8 cellular contexts compared by ENCODE assay signal in genomic region chr4:156169011-156169410, GRCh38.
DNase-seq lines count a peak whose midpoint lies in the region; ATAC-seq, FAIRE-seq and TF ChIP-seq lines count a peak whose summit lies in the region.

No MANE protein-coding gene starts in this region.

- no peak overlapping the region for H3K4me3 ChIP-seq in bronchial epithelial cell (ENCODE audit: low read depth, low read length)
- no peak overlapping the region for H3K4me3 ChIP-seq in lower lobe of right lung
- no peak overlapping the region for H3K4me3 ChIP-seq in H7 (ENCODE audit: insufficient read depth, low read depth, low read length)

- H3K4me1 ChIP-seq in lower lobe of right lung: no peaks in the 10 kb centered on the region

- peaks cover 13% of the 10 kb centered on the region for H3K9me3 Mint-ChIP-seq in stimulated activated effector memory CD8-positive, alpha-beta T cell treated with anti-CD3 and anti-CD28 coated beads, Interleukin-12 subunit alpha, Interleukin-12 subunit beta, amount 100 ng/mL, for 72 hours

- H3K4me1 Mint-ChIP-seq in stimulated activated effector memory CD8-positive, alpha-beta T cell treated with anti-CD3 and anti-CD28 coated beads, Interleukin-12 subunit alpha, Interleukin-12 subunit beta, amount 100 ng/mL, for 72 hours: no peaks in the 10 kb centered on the region

- DNase-seq in G401 (ENCODE audit: low spot score): peak; percentile 44
- peak; percentile 68 for DNase-seq in HCEC 1CT
- peak; percentile 11 for DNase-seq in NCI-H2196 treated with DMSO at 0.1 percent for 48 hours (lab: John Stamatoyannopoulos, UW; ENCODE audit: unreplicated experiment)
- peak; percentile 86 for DNase-seq in bronchial epithelial cell (ENCODE audit: low read depth)
- DNase-seq in lower lobe of right lung: no peak
- DNase-seq in H7: no peak
- no peak for DNase-seq in stimulated activated effector memory CD8-positive, alpha-beta T cell treated with anti-CD3 and anti-CD28 coated beads, Interleukin-12 subunit alpha, Interleukin-12 subunit beta, amount 100 ng/mL, for 72 hours (ENCODE audit: low spot score in 2 of 2)

- in situ Hi-C loops in G401 (cut with HindIII; ENCODE audit: low sequenced_read_pairs): no loop called here

- no peak overlapping the region for H3K4me3 Mint-ChIP-seq in stimulated activated effector memory CD8-positive, alpha-beta T cell treated with anti-CD3 and anti-CD28 coated beads, Interleukin-12 subunit alpha, Interleukin-12 subunit beta, amount 100 ng/mL, for 72 hours

- no peak overlapping the region for H3K27ac ChIP-seq in lower lobe of right lung

- ATAC-seq in lower lobe of right lung (peak; percentile 58 to 62), HG03354 (IDR thresholded peaks at IDR 0.05; ENCODE audit: poor library complexity, severe bottlenecking, unreplicated experiment) (no peak)
- no peak for ATAC-seq in stimulated activated effector memory CD8-positive, alpha-beta T cell treated with anti-CD3 and anti-CD28 coated beads, Interleukin-12 subunit alpha, Interleukin-12 subunit beta, amount 100 ng/mL, for 72 hours

- H3K36me3 ChIP-seq in bronchial epithelial cell (ENCODE audit: control insufficient read depth, insufficient read depth, low read length): no peaks in the 10 kb centered on the region
- H3K36me3 ChIP-seq in lower lobe of right lung: no peaks in the 10 kb centered on the region
- no peaks in the 10 kb centered on the region for H3K36me3 ChIP-seq in H7 (replicated peaks; ENCODE audit: control insufficient read depth, insufficient read depth, low read length)

- no peak overlapping the region for H3K27ac Mint-ChIP-seq in stimulated activated effector memory CD8-positive, alpha-beta T cell treated with anti-CD3 and anti-CD28 coated beads, Interleukin-12 subunit alpha, Interleukin-12 subunit beta, amount 100 ng/mL, for 72 hours

- H3K27me3 ChIP-seq in bronchial epithelial cell (ENCODE audit: control insufficient read depth, insufficient read depth, low read length): no peaks in the 10 kb centered on the region
- H3K27me3 ChIP-seq in lower lobe of right lung (ENCODE audit: low read depth): no peaks in the 10 kb centered on the region
- H3K27me3 ChIP-seq in H7 (ENCODE audit: control insufficient read depth, insufficient read depth, low read length): no peaks in the 10 kb centered on the region

- intact Hi-C loops in lower lobe of right lung (cut with DNase I): no loop called here

- no peaks in the 10 kb centered on the region for H3K36me3 Mint-ChIP-seq in stimulated activated effector memory CD8-positive, alpha-beta T cell treated with anti-CD3 and anti-CD28 coated beads, Interleukin-12 subunit alpha, Interleukin-12 subunit beta, amount 100 ng/mL, for 72 hours

- no peaks in the 10 kb centered on the region for H3K9me3 ChIP-seq in lower lobe of right lung

- TF ChIP-seq CTCF in bronchial epithelial cell (IDR thresholded peaks at IDR 0.05; ENCODE audit: insufficient read depth, low read length, severe bottlenecking) (peak; percentile 51), lower lobe of right lung (IDR thresholded peaks at IDR 0.05) (peak; percentile 33)

- FAIRE-seq in bronchial epithelial cell (lab: Jason Lieb, UNC): no peak

Comparison
In these comparisons a context has a peak if more than half of its experiments do, and no peak if none do; other contexts are left out.
1. DNase-seq: peak in G401 (single experiment), HCEC 1CT (single experiment), NCI-H2196 treated with DMSO at 0.1 percent for 48 hours (single experiment) and bronchial epithelial cell (single experiment); none in lower lobe of right lung (single experiment), H7 (single experiment) and stimulated activated effector memory CD8-positive, alpha-beta T cell treated with anti-CD3 and anti-CD28 coated beads, Interleukin-12 subunit alpha, Interleukin-12 subunit beta, amount 100 ng/mL, for 72 hours (0 of 2).
2. ATAC-seq: peak in lower lobe of right lung (2 of 2); none in HG03354 (single experiment) and stimulated activated effector memory CD8-positive, alpha-beta T cell treated with anti-CD3 and anti-CD28 coated beads, Interleukin-12 subunit alpha, Interleukin-12 subunit beta, amount 100 ng/mL, for 72 hours (single experiment).